Comparison of ENCODE assay signal across 18 cellular contexts in genomic region chr3:148090156-148090555, GRCh38.
A peak's percentile ranks its signal among the peaks of the same experiment; 100 is the strongest.
DNase-seq lines count a peak whose midpoint lies in the region; ATAC-seq and TF ChIP-seq lines count a peak whose summit lies in the region.
"Had no signal": no experiment of that assay in that cellular context is flagged by ENCODE, and none has a peak within 500 bp of the region (broad histone marks: within the 10 kb centered on the region; RNA-seq: fewer than 3 reads in every experiment).

No MANE protein-coding gene starts in this region.

- no peak overlapping the region for H3K4me2 ChIP-seq in OCI-LY1 (ENCODE audit: low read length)
- H3K4me2 ChIP-seq: A549, GM23338 had no signal

- no peak overlapping the region for H3K9ac ChIP-seq in OCI-LY1 (ENCODE audit: low read length)

- H3K4me1 ChIP-seq in OCI-LY1 (ENCODE audit: insufficient read depth, low read length, severe bottlenecking) = peaks cover 51% of the 10 kb centered on the region
- H3K4me1 ChIP-seq: A549 had no signal

- H3K27me3 Mint-ChIP-seq in natural killer cell (ENCODE audit: low read depth in 2 of 2) = peaks cover 0 to 2% of the 10 kb centered on the region in 2 donors
- H3K27me3 Mint-ChIP-seq in natural killer cell treated with Interleukin-12 subunit alpha and Interleukin-12 subunit beta and Interleukin-15 and Interleukin-18, amount 100 ng/mL, for 72 hours = no peaks in the 10 kb centered on the region
- peaks cover 2 to 12% (median 3%) of the 10 kb centered on the region in 3 donors for H3K27me3 Mint-ChIP-seq in immature natural killer cell (ENCODE audit: low read depth in 3 of 3)

- no peak for ATAC-seq in natural killer cell
- ATAC-seq in natural killer cell treated with Interleukin-12 subunit alpha and Interleukin-12 subunit beta and Interleukin-15 and Interleukin-18, amount 100 ng/mL, for 72 hours = no peak
- ATAC-seq in activated CD4-positive, CD25-positive, alpha-beta regulatory T cell treated with anti-CD3 and anti-CD28 coated beads, Interleukin-2, amount 50 U/mL, for 24 hours = no peak
- ATAC-seq: A549; CD8-positive, alpha-beta T cell; GM23338 had no signal

- peak overlapping the region; percentile 2 for H3K27ac ChIP-seq in OCI-LY1 (ENCODE audit: low read depth, low read length, poor library complexity, severe bottlenecking)
- H3K27ac ChIP-seq: 22Rv1, A549, C4-2B had no signal

- H3K9me3 ChIP-seq in OCI-LY1 (ENCODE audit: low read length) = no peaks in the 10 kb centered on the region
- H3K9me3 ChIP-seq: A549 had no signal

- no peaks in the 10 kb centered on the region for H4K20me1 ChIP-seq in OCI-LY1 (ENCODE audit: insufficient read depth, low read length)

- H3K9me3 Mint-ChIP-seq in natural killer cell (peaks cover 2% of the 10 kb centered on the region in 2 donors), immature natural killer cell (peaks cover 0 to 5% (median 0%) of the 10 kb centered on the region in 6 donors)
- no peaks in the 10 kb centered on the region for H3K9me3 Mint-ChIP-seq in natural killer cell treated with Interleukin-12 subunit alpha and Interleukin-12 subunit beta and Interleukin-15 and Interleukin-18, amount 100 ng/mL, for 72 hours
- H3K9me3 Mint-ChIP-seq: GM23338 had no signal

- no peaks in the 10 kb centered on the region for H3K27me3 ChIP-seq in OCI-LY1 (ENCODE audit: insufficient read depth, low read length)

- H3K36me3 Mint-ChIP-seq in natural killer cell (peaks cover 3% of the 10 kb centered on the region), immature natural killer cell (no peaks in the 10 kb centered on the region)
- H3K36me3 Mint-ChIP-seq in natural killer cell treated with Interleukin-12 subunit alpha and Interleukin-12 subunit beta and Interleukin-15 and Interleukin-18, amount 100 ng/mL, for 72 hours = no peaks in the 10 kb centered on the region
- H3K36me3 Mint-ChIP-seq: CD8-positive, alpha-beta T cell had no signal

- H3K9me2 ChIP-seq in OCI-LY1 (ENCODE audit: low read depth, low read length) = no peaks in the 10 kb centered on the region

- intact Hi-C loops in natural killer cell (cut with micrococcal nuclease) = no loop called here

- DNase-seq in natural killer cell (no peak), immature natural killer cell (no peak), NCI-H2171 (lab: John Stamatoyannopoulos, UW) (no peak), DMS114 treated with DMSO at 0.1 percent for 48 hours (lab: John Stamatoyannopoulos, UW; ENCODE audit: unreplicated experiment) (no peak)
- DNase-seq in natural killer cell treated with Interleukin-12 subunit alpha and Interleukin-12 subunit beta and Interleukin-15 and Interleukin-18, amount 100 ng/mL, for 72 hours (ENCODE audit: low spot score) = no peak
- DNase-seq: AML-193; Calu3; CD8-positive, alpha-beta T cell; DMS53; GDM1; HCEC 1CT; IMR-90 had no signal

- no peak overlapping the region for H3K4me3 Mint-ChIP-seq in natural killer cell
- H3K4me3 Mint-ChIP-seq in natural killer cell treated with Interleukin-12 subunit alpha and Interleukin-12 subunit beta and Interleukin-15 and Interleukin-18, amount 100 ng/mL, for 72 hours = no peak overlapping the region
- H3K4me3 Mint-ChIP-seq in immature natural killer cell = peak overlapping the region in 1 of 5 donors; percentile 61
- H3K4me3 Mint-ChIP-seq: CD8-positive, alpha-beta T cell; GM23338 had no signal

- H3K79me2 ChIP-seq in OCI-LY1 (ENCODE audit: insufficient read depth, low read length) = no peaks in the 10 kb centered on the region

- H3F3A ChIP-seq in OCI-LY1 (ENCODE audit: insufficient read depth, low read length) = no peaks in the 10 kb centered on the region

- no peak for TF ChIP-seq CTCF in natural killer cell (IDR thresholded peaks at IDR 0.05)
- TF ChIP-seq CTCF in OCI-LY1 (IDR thresholded peaks at IDR 0.05; ENCODE audit: low read length) = no peak

- H3K4me1 Mint-ChIP-seq in natural killer cell (peaks cover 8 to 22% of the 10 kb centered on the region in 2 donors), immature natural killer cell (peaks cover 23 to 30% of the 10 kb centered on the region in 2 donors)
- peaks cover 0 to 4% of the 10 kb centered on the region in 2 donors for H3K4me1 Mint-ChIP-seq in natural killer cell treated with Interleukin-12 subunit alpha and Interleukin-12 subunit beta and Interleukin-15 and Interleukin-18, amount 100 ng/mL, for 72 hours (ENCODE audit: low read depth in 2 of 2)

- no peaks in the 10 kb centered on the region for H3K36me3 ChIP-seq in OCI-LY1 (ENCODE audit: insufficient read depth, low read length)

- H3K27ac Mint-ChIP-seq in natural killer cell (peak overlapping the region; percentile 38 to 49), immature natural killer cell (peak overlapping the region in 4 of 6 donors; percentile 12 to 86 (median 60))
- no peak overlapping the region for H3K27ac Mint-ChIP-seq in natural killer cell treated with Interleukin-12 subunit alpha and Interleukin-12 subunit beta and Interleukin-15 and Interleukin-18, amount 100 ng/mL, for 72 hours
- H3K27ac Mint-ChIP-seq: CD8-positive, alpha-beta T cell; GM23338 had no signal

- peak overlapping the region; percentile 55; the same call in 1 of the 2 replicates for H2AFZ ChIP-seq in OCI-LY1 (ENCODE audit: low read length)
- H2AFZ ChIP-seq: GM23338 had no signal

- no peak overlapping the region for H3K4me3 ChIP-seq in OCI-LY1 (ENCODE audit: low read depth, low read length, poor library complexity, severe bottlenecking)
- H3K4me3 ChIP-seq: A549, GM23338 had no signal

Comparison
In these comparisons a context has a peak if more than half of its experiments do, and no peak if none do; other contexts are left out.
1. H3K27ac Mint-ChIP-seq: peak in natural killer cell (2 of 2) and immature natural killer cell (4 of 6); none in natural killer cell treated with Interleukin-12 subunit alpha and Interleukin-12 subunit beta and Interleukin-15 and Interleukin-18, amount 100 ng/mL, for 72 hours (0 of 2).